Comparison of ENCODE assay signal across 8 cellular contexts in the genomic region with DNA sequence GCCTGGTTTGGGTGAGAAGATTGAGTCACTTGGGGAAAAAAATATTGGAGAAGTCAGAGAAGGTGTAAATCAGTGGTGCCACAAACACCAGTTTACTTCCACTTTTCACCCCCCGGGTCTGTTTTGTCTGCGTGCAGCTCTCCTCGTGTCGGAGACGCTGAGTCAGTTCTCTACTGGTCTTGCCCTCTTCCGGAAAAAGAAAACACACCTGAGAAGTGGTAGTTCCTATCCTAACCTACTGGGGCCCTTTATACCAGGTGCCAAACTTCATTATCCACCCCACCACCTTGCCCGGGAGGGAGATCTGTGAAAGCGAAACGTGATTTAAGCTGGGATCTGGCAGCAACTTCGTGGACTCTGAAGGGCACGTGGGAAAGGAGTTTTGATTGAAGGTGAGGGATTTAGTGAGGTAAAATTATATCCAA. TPM values are rescaled to one million over a fixed set of nuclear protein-coding genes. Genes with fewer than 3 reads are reported as not detected.
A peak's percentile ranks its signal among the peaks of the same experiment; 100 is the strongest.
DNase-seq lines count a peak whose midpoint lies in the region; ATAC-seq and TF ChIP-seq lines count a peak whose summit lies in the region.

No MANE protein-coding gene starts in this region.

- no peak for TF ChIP-seq CTCF in adrenal gland (IDR thresholded peaks at IDR 0.05)

- H3K4me3 ChIP-seq in adrenal gland (peak overlapping the region in 3 of 4 donors; percentile 49 to 88 (median 67)), iPS-20b (ENCODE audit: low read length) (peak overlapping the region; percentile 83)

- H3K4me1 ChIP-seq in adrenal gland (replicated peaks in 1 of 2) (peaks cover 12 to 35% of the 10 kb centered on the region in 2 donors), iPS-20b (ENCODE audit: insufficient read depth, low read length) (peaks cover 19% of the 10 kb centered on the region; the same call in 1 of the 2 replicates)

- ATAC-seq in GM21381 (IDR thresholded peaks at IDR 0.05; ENCODE audit: unreplicated experiment): peak; percentile 48

- H3K9me3 ChIP-seq in adrenal gland (replicated peaks in 1 of 3) (no peaks in the 10 kb centered on the region), iPS-20b (ENCODE audit: insufficient read depth, low read depth, low read length) (no peaks in the 10 kb centered on the region)

- H3K9ac ChIP-seq in iPS-20b (ENCODE audit: low read depth, low read length): peak overlapping the region; percentile 92

- in situ Hi-C loops in SK-MEL-5 (cut with HindIII; ENCODE audit: low pct_unique_long_range_greater_than_20kb, low sequenced_read_pairs): no loop called here

- DNase-seq in DMS153 treated with DMSO at 0.1 percent for 48 hours (lab: John Stamatoyannopoulos, UW; ENCODE audit: unreplicated experiment): peak; percentile 84
- DNase-seq in HT-29 (ENCODE audit: low spot score): peak; percentile 83
- peak; percentile 51 for DNase-seq in SK-MEL-5 (ENCODE audit: low read depth, low spot score)
- DNase-seq in adrenal gland: peak; percentile 45 to 72 (median 54)
- peak; percentile 50 to 64 for DNase-seq in stimulated activated CD4-positive, alpha-beta T cell treated with anti-CD3 and anti-CD28 coated beads, Interleukin-15, amount 100 ng/mL, for 48 hours (ENCODE audit: low read depth in 2 of 2)
- DNase-seq in NCI-H1048 (lab: John Stamatoyannopoulos, UW): no peak

- no peak for TF ChIP-seq POLR2A in adrenal gland (IDR thresholded peaks at IDR 0.05)

- H3K27me3 ChIP-seq in adrenal gland: no peaks in the 10 kb centered on the region
- H3K27me3 ChIP-seq in iPS-20b (ENCODE audit: insufficient read depth, low read length): no peaks in the 10 kb centered on the region

- H3K27ac ChIP-seq in adrenal gland (peak overlapping the region; percentile 59 to 98 (median 91)), iPS-20b (ENCODE audit: low read length) (peak overlapping the region; percentile 89)

- 17 to 25% (median 22%) methylated on average over 11 of the region's 11 CpGs for WGBS in adrenal gland, 4 donors

- H3K36me3 ChIP-seq in adrenal gland (replicated peaks in 1 of 2) (no peaks in the 10 kb centered on the region), iPS-20b (ENCODE audit: insufficient read depth, low read depth, low read length) (0 out of 2 replicates have a peak, but pooled peaks cover 3% of the 10 kb centered on the region)

- intact Hi-C loops in adrenal gland (cut with DNase I): loop anchor here in 1 of 2 donors (10.0 kb wide), 1 partner anchor 357 kb away; no protein-coding TSS in a partner anchor

RNA-seq across cellular contexts. Expression of a gene that starts 0.9 kb away (rescaled TPM):
- 76.9 and 79.3 TPM in 2 replicates for total RNA-seq in HT-29 (2014; rRNA removed; shearing (Covaris generic))
- 234 and 239 TPM in 2 replicates for total RNA-seq in SK-MEL-5 (2014; rRNA removed; shearing (Covaris generic))
- 143 and 176 TPM in 2 replicates for polyA plus RNA-seq in SK-MEL-5 (2015; cell fraction: cytosol; rRNA removed)
- polyA plus RNA-seq in SK-MEL-5 (2015; cell fraction: nucleus; rRNA removed): 1,268 and 1,425 TPM in 2 replicates
- 10 to 100 TPM; 20.4 to 60.1 (median 40.5) TPM for total RNA-seq in adrenal gland
- 10 to 100 TPM; 30.2 to 58.6 (median 37.0) TPM for polyA plus RNA-seq in adrenal gland
